In genomic region chr9:96344458-96345180, GRCh38 we compare ENCODE assay signal across 1 cellular context.
TF ChIP-seq lines count a peak whose summit lies in the region.

No MANE protein-coding gene starts in this region.

TF ChIP-seq in A549, 52 proteins besides CTCF, POLR2A, EP300 and RAD21 (continued from another document):
- TF ChIP-seq JUNB (IDR thresholded peaks at IDR 0.05) (peak; percentile 37; the same call in 1 of the 2 replicates), HEYL (CRISPR knock-in tag; IDR thresholded peaks at IDR 0.05) (no peak), HOXB13 (CRISPR knock-in tag; IDR thresholded peaks at IDR 0.05; ENCODE audit: low read depth) (no peak), KDM1A (IDR thresholded peaks at IDR 0.05; ENCODE audit: low read depth) (no peak), NPAS2 (CRISPR knock-in tag; IDR thresholded peaks at IDR 0.05; ENCODE audit: borderline replicate concordance) (no peak)
